ENCODE assay signal across 1 cellular context in the genomic region with DNA sequence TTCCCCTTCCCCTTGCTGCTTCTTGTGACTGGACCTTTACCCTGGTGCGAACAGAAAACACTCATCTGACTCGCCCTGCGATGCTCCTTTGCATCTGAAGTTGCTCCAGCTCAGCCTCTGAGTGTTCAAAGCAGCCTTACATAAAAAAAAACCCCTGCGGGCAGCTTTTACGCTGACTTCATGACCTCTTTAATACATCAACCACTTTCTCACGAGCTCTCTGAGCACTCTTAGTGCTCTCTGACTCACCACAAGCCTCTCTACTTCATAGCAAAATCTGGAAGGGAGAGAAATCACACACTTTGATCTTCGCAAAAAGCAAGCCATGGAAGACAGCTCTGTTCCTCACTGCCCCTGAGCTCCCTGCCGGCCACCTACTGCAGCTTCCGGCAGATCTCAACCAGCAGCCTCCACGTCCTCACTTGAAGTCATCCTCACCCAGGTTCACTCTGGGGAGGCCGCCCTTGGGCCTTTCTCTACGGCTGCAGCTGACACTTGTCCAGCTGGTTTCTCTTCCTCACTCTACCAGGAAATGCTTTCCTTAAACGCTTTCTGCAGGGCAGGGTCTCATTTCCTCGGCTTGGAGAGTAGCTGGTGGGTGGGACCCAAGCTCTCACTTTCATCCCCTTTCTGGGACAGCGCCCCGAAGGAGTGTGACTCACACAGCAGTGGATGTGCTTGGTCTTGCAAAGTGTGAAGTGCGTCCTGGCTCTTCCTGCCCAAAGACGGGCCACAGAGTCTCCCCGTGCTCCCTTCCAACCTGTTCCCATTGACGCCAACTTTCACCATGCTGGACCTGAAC.
TF ChIP-seq lines count a peak whose summit lies in the region.

No MANE protein-coding gene starts in this region.

TF ChIP-seq in IMR-90, 13 proteins besides CTCF, POLR2A, EP300 and RAD21:
- TF ChIP-seq CHD1 (IDR thresholded peaks at IDR 0.05; ENCODE audit: low read depth, low read length), result no peak
- TF ChIP-seq, protein P1, sequence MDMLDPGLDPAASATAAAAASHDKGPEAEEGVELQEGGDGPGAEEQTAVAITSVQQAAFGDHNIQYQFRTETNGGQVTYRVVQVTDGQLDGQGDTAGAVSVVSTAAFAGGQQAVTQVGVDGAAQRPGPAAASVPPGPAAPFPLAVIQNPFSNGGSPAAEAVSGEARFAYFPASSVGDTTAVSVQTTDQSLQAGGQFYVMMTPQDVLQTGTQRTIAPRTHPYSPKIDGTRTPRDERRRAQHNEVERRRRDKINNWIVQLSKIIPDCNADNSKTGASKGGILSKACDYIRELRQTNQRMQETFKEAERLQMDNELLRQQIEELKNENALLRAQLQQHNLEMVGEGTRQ (IDR thresholded peaks at IDR 0.05; ENCODE audit: low read depth, low read length), result no peak
- no peak for TF ChIP-seq MAZ (IDR thresholded peaks at IDR 0.05; ENCODE audit: borderline replicate concordance, low read depth, low read length)
- peak; percentile 36 for TF ChIP-seq MAFK (IDR thresholded peaks at IDR 0.05; ENCODE audit: low read depth, low read length)
- TF ChIP-seq, protein P2, sequence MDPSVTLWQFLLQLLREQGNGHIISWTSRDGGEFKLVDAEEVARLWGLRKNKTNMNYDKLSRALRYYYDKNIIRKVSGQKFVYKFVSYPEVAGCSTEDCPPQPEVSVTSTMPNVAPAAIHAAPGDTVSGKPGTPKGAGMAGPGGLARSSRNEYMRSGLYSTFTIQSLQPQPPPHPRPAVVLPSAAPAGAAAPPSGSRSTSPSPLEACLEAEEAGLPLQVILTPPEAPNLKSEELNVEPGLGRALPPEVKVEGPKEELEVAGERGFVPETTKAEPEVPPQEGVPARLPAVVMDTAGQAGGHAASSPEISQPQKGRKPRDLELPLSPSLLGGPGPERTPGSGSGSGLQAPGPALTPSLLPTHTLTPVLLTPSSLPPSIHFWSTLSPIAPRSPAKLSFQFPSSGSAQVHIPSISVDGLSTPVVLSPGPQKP (IDR thresholded peaks at IDR 0.05; ENCODE audit: borderline replicate concordance, low read depth, low read length), result no peak
- no peak for TF ChIP-seq RCOR1 (IDR thresholded peaks at IDR 0.05; ENCODE audit: insufficient replicate concordance, low read length)
- TF ChIP-seq RFX5 (IDR thresholded peaks at IDR 0.05; ENCODE audit: low read depth, low read length), result no peak
- peak; percentile 91 for TF ChIP-seq BHLHE40 (IDR thresholded peaks at IDR 0.05; ENCODE audit: low read depth, low read length)
- no peak for TF ChIP-seq CEBPB (IDR thresholded peaks at IDR 0.05; ENCODE audit: low read depth, low read length)
- no peak for TF ChIP-seq NFE2L2 (IDR thresholded peaks at IDR 0.05; ENCODE audit: low read depth, low read length)
- TF ChIP-seq MXI1 (IDR thresholded peaks at IDR 0.05; ENCODE audit: borderline replicate concordance, low read depth, low read length), result no peak
- peak; percentile 75 for TF ChIP-seq FOS (IDR thresholded peaks at IDR 0.05; ENCODE audit: low read depth, low read length)
- no peak for TF ChIP-seq SMC3 (IDR thresholded peaks at IDR 0.05; ENCODE audit: low read depth, low read length)
